ENCODE assay signal across 15 cellular contexts in the genomic region with DNA sequence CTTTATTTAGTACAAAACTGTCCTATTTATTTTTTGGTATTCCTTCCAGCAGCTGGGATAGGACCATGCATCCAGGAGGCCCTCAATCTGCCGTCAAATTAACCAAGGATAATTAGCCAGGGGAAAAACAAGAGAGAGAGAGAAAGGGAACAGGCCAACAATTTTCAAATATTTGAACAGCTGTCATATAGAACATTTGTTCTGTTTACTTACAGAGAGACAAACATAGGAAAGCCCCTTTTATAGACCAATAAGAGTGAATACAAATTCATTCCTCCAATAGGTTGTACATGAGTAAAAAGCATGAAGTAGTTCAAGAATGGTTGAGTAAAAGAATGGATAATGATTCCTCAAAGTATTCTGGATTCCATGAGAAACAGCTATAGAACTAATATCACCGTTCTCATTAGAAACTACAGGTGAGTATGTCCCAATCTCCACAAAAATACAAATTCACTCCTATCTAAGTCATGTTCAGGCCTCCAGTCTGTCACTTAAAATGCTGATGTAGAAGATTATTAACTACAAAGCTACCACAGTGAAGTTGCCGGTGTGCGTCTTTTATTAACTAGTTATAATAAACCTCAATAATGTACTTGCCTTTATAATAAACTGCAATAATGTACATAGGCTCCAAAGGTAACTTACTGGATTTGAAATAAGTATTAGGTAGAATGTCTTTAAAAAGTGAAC.
A peak's percentile ranks its signal among the peaks of the same experiment; 100 is the strongest.
DNase-seq lines count a peak whose midpoint lies in the region; ATAC-seq lines count a peak whose summit lies in the region.
"Had no signal": no experiment of that assay in that cellular context is flagged by ENCODE, and none has a peak within 500 bp of the region (broad histone marks: within the 10 kb centered on the region; RNA-seq: fewer than 3 reads in every experiment).

No MANE protein-coding gene starts in this region.

- H3K36me3 Mint-ChIP-seq in central memory CD8-positive, alpha-beta T cell (ENCODE audit: insufficient read depth) = peaks cover 40% of the 10 kb centered on the region
- peaks cover 72% of the 10 kb centered on the region for H3K36me3 Mint-ChIP-seq in activated T-cell treated with anti-CD3 and anti-CD28 coated beads, Interleukin-2, amount 50 U/mL, for 24 hours (ENCODE audit: low read depth)

- ATAC-seq in central memory CD8-positive, alpha-beta T cell (replicated peaks; ENCODE audit: extremely low read depth, poor library complexity, severe bottlenecking) = no peak
- ATAC-seq in HG03196 (IDR thresholded peaks at IDR 0.05; ENCODE audit: unreplicated experiment) = no peak
- ATAC-seq: activated naive CD4-positive, alpha-beta T cell treated with anti-CD3 and anti-CD28 coated beads, Interleukin-2, amount 50 U/mL, for 72 hours; activated T-cell treated with anti-CD3 and anti-CD28 coated beads, Interleukin-2, amount 50 U/mL, for 4 hours had no signal

- H3K27me3 Mint-ChIP-seq in central memory CD8-positive, alpha-beta T cell = no peaks in the 10 kb centered on the region
- H3K27me3 Mint-ChIP-seq in activated T-cell treated with anti-CD3 and anti-CD28 coated beads, Interleukin-2, amount 50 U/mL, for 24 hours = no peaks in the 10 kb centered on the region
- H3K27me3 Mint-ChIP-seq: activated CD4-positive, alpha-beta memory T cell treated with anti-CD3 and anti-CD28 coated beads, Interleukin-2, amount 10 ng/mL, durations not matched to agents 7 days and 5 days had no signal

- DNase-seq in DMS 273 (lab: John Stamatoyannopoulos, UW; ENCODE audit: unreplicated experiment) (peak; percentile 52), NCI-H1105 treated with DMSO at 0.1 percent for 48 hours (lab: John Stamatoyannopoulos, UW) (peak; percentile 89), NCI-H345 (lab: John Stamatoyannopoulos, UW) (peak; percentile 36), HuH-7.5 (ENCODE audit: low spot score) (no peak), NOMO-1 treated with dmso at 0.1 percent for 144 hours (lab: John Stamatoyannopoulos, UW; ENCODE audit: unreplicated experiment) (no peak)
- DNase-seq in central memory CD8-positive, alpha-beta T cell (ENCODE audit: low spot score in 2 of 2) = no peak
- no peak for DNase-seq in activated T-cell treated with anti-CD3 and anti-CD28 coated beads, Interleukin-2, amount 50 U/mL, for 24 hours
- DNase-seq: activated CD4-positive, alpha-beta memory T cell treated with anti-CD3 and anti-CD28 coated beads, Interleukin-2, amount 10 ng/mL, durations not matched to agents 7 days and 5 days; activated T-cell treated with anti-CD3 and anti-CD28 coated beads, Interleukin-2, amount 50 U/mL, for 4 hours; foreskin melanocyte; Kasumi-1; nephron progenitor cell; T-helper 1 cell had no signal

- peak overlapping the region; percentile 44 for H3K27ac Mint-ChIP-seq in central memory CD8-positive, alpha-beta T cell (ENCODE audit: low read depth)
- no peak overlapping the region for H3K27ac Mint-ChIP-seq in activated T-cell treated with anti-CD3 and anti-CD28 coated beads, Interleukin-2, amount 50 U/mL, for 24 hours
- H3K27ac Mint-ChIP-seq: activated CD4-positive, alpha-beta memory T cell treated with anti-CD3 and anti-CD28 coated beads, Interleukin-2, amount 10 ng/mL, durations not matched to agents 7 days and 5 days; activated naive CD4-positive, alpha-beta T cell treated with anti-CD3 and anti-CD28 coated beads, Interleukin-2, amount 50 U/mL, for 72 hours; nephron progenitor cell had no signal

- no peaks in the 10 kb centered on the region for H3K9me3 Mint-ChIP-seq in central memory CD8-positive, alpha-beta T cell
- no peaks in the 10 kb centered on the region for H3K9me3 Mint-ChIP-seq in activated T-cell treated with anti-CD3 and anti-CD28 coated beads, Interleukin-2, amount 50 U/mL, for 24 hours
- H3K9me3 Mint-ChIP-seq: activated CD4-positive, alpha-beta memory T cell treated with anti-CD3 and anti-CD28 coated beads, Interleukin-2, amount 10 ng/mL, durations not matched to agents 7 days and 5 days; activated naive CD4-positive, alpha-beta T cell treated with anti-CD3 and anti-CD28 coated beads, Interleukin-2, amount 50 U/mL, for 72 hours; activated T-cell treated with anti-CD3 and anti-CD28 coated beads, Interleukin-2, amount 50 U/mL, for 4 hours; nephron progenitor cell had no signal

- no peak overlapping the region for H3K4me3 Mint-ChIP-seq in central memory CD8-positive, alpha-beta T cell
- H3K4me3 Mint-ChIP-seq in activated T-cell treated with anti-CD3 and anti-CD28 coated beads, Interleukin-2, amount 50 U/mL, for 24 hours = no peak overlapping the region
- H3K4me3 Mint-ChIP-seq: activated CD4-positive, alpha-beta memory T cell treated with anti-CD3 and anti-CD28 coated beads, Interleukin-2, amount 10 ng/mL, durations not matched to agents 7 days and 5 days; activated T-cell treated with anti-CD3 and anti-CD28 coated beads, Interleukin-2, amount 50 U/mL, for 4 hours; nephron progenitor cell had no signal

- no peaks in the 10 kb centered on the region for H3K4me1 Mint-ChIP-seq in central memory CD8-positive, alpha-beta T cell
- H3K4me1 Mint-ChIP-seq in activated T-cell treated with anti-CD3 and anti-CD28 coated beads, Interleukin-2, amount 50 U/mL, for 24 hours (ENCODE audit: low read depth) = no peaks in the 10 kb centered on the region
- H3K4me1 Mint-ChIP-seq: activated CD4-positive, alpha-beta memory T cell treated with anti-CD3 and anti-CD28 coated beads, Interleukin-2, amount 10 ng/mL, durations not matched to agents 7 days and 5 days had no signal

Comparison
In these comparisons a context has a peak if more than half of its experiments do, and no peak if none do; other contexts are left out.
1. DNase-seq: peak in DMS 273 (single experiment), NCI-H1105 treated with DMSO at 0.1 percent for 48 hours (single experiment) and NCI-H345 (single experiment); none in central memory CD8-positive, alpha-beta T cell (0 of 2), HuH-7.5 (single experiment), NOMO-1 treated with dmso at 0.1 percent for 144 hours (single experiment) and activated T-cell treated with anti-CD3 and anti-CD28 coated beads, Interleukin-2, amount 50 U/mL, for 24 hours (single experiment).